ENCODE assay signal across 8 cellular contexts in genomic region chr17:79728169-79728907, GRCh38. TPM values are rescaled to one million over a fixed set of nuclear protein-coding genes. Genes with fewer than 3 reads are reported as not detected.
DNase-seq lines count a peak whose midpoint lies in the region; ATAC-seq, FAIRE-seq and TF ChIP-seq lines count a peak whose summit lies in the region.

No MANE protein-coding gene starts in this region.

- H3K4me3 ChIP-seq in fibroblast of the aortic adventitia (ENCODE audit: low read depth, low read length) = peak overlapping the region; percentile 48

- H3K27me3 Mint-ChIP-seq in activated T-helper 2 cell treated with anti-CD3 and anti-CD28 coated beads, Interferon-gamma antibody, Interleukin-2, Interleukin-4, amounts not matched to agents 10 μg/mL and 5 μg/mL and 100 μg/mL, durations not matched to agents 14 hours and 24 hours and 36 hours (ENCODE audit: low read depth) = no peaks in the 10 kb centered on the region
- no peaks in the 10 kb centered on the region for H3K27me3 Mint-ChIP-seq in neural crest cell (ENCODE audit: low read depth)

- H3K4me1 Mint-ChIP-seq in activated T-helper 2 cell treated with anti-CD3 and anti-CD28 coated beads, Interferon-gamma antibody, Interleukin-2, Interleukin-4, amounts not matched to agents 10 μg/mL and 5 μg/mL and 100 μg/mL, durations not matched to agents 14 hours and 24 hours and 36 hours (ENCODE audit: low read depth) = peaks cover 8% of the 10 kb centered on the region
- H3K4me1 Mint-ChIP-seq in neural crest cell = peaks cover 32% of the 10 kb centered on the region

- no peaks in the 10 kb centered on the region for H3K36me3 Mint-ChIP-seq in activated T-helper 2 cell treated with anti-CD3 and anti-CD28 coated beads, Interferon-gamma antibody, Interleukin-2, Interleukin-4, amounts not matched to agents 10 μg/mL and 5 μg/mL and 100 μg/mL, durations not matched to agents 14 hours and 24 hours and 36 hours (ENCODE audit: low read depth)
- H3K36me3 Mint-ChIP-seq in neural crest cell (ENCODE audit: low read depth) = no peaks in the 10 kb centered on the region

- peak; percentile 84 for FAIRE-seq in G401.6 (lab: Jason Lieb, UNC)

- TF ChIP-seq CTCF in fibroblast of the aortic adventitia (IDR thresholded peaks at IDR 0.05; ENCODE audit: insufficient read depth, low read length) (no peak), neural crest cell (conservative IDR thresholded peaks at IDR 0.05) (no peak)

- peak overlapping the region; percentile 47 for H3K4me3 Mint-ChIP-seq in activated T-helper 2 cell treated with anti-CD3 and anti-CD28 coated beads, Interferon-gamma antibody, Interleukin-2, Interleukin-4, amounts not matched to agents 10 μg/mL and 5 μg/mL and 100 μg/mL, durations not matched to agents 14 hours and 24 hours and 36 hours (ENCODE audit: low read depth)
- H3K4me3 Mint-ChIP-seq in neural crest cell = peak overlapping the region; percentile 57

- intact Hi-C loops in activated T-helper 2 cell treated with anti-CD3 and anti-CD28 coated beads, Interferon-gamma antibody, Interleukin-2, Interleukin-4, amounts not matched to agents 10 μg/mL and 5 μg/mL and 100 μg/mL, durations not matched to agents 14 hours and 24 hours and 36 hours (cut with micrococcal nuclease) = no loop called here

- peak overlapping the region; percentile 72 for H3K27ac Mint-ChIP-seq in activated T-helper 2 cell treated with anti-CD3 and anti-CD28 coated beads, Interferon-gamma antibody, Interleukin-2, Interleukin-4, amounts not matched to agents 10 μg/mL and 5 μg/mL and 100 μg/mL, durations not matched to agents 14 hours and 24 hours and 36 hours
- H3K27ac Mint-ChIP-seq in neural crest cell (ENCODE audit: unreplicated experiment) = peak overlapping the region; percentile 97

- ATAC-seq in stimulated activated naive CD8-positive, alpha-beta T cell treated with anti-CD3 and anti-CD28 coated beads, Interleukin-15, Interleukin-2, amounts not matched to agents 100 U/mL and 50 U/mL, for 24 hours = peak; percentile 70
- no peak for ATAC-seq in GM19397 (IDR thresholded peaks at IDR 0.05; ENCODE audit: unreplicated experiment)

- no peaks in the 10 kb centered on the region for H3K9me3 Mint-ChIP-seq in activated T-helper 2 cell treated with anti-CD3 and anti-CD28 coated beads, Interferon-gamma antibody, Interleukin-2, Interleukin-4, amounts not matched to agents 10 μg/mL and 5 μg/mL and 100 μg/mL, durations not matched to agents 14 hours and 24 hours and 36 hours
- no peaks in the 10 kb centered on the region for H3K9me3 Mint-ChIP-seq in neural crest cell

- DNase-seq in KG1 (lab: John Stamatoyannopoulos, UW) (peak; percentile 37), RPMI7951 (ENCODE audit: low read depth) (peak; percentile 85), fibroblast of the aortic adventitia (ENCODE audit: low read depth) (peak; percentile 96), neural crest cell (ENCODE audit: low read depth, low spot score) (peak; percentile 78)
- peak; percentile 80 for DNase-seq in activated T-helper 2 cell treated with anti-CD3 and anti-CD28 coated beads, Interferon-gamma antibody, Interleukin-2, Interleukin-4, amounts not matched to agents 10 μg/mL and 5 μg/mL and 100 μg/mL, durations not matched to agents 14 hours and 24 hours and 36 hours (ENCODE audit: low spot score)
- peak; percentile 80 for DNase-seq in stimulated activated naive CD8-positive, alpha-beta T cell treated with anti-CD3 and anti-CD28 coated beads, Interleukin-15, Interleukin-2, amounts not matched to agents 100 U/mL and 50 U/mL, for 24 hours

RNA-seq across cellular contexts. Expression of gene ENPP7, which starts 2.4 kb away (rescaled TPM):
- not detected in 2 replicates for total RNA-seq in RPMI7951 (2014; rRNA removed; shearing (Covaris generic))
- total RNA-seq in activated T-helper 2 cell treated with anti-CD3 and anti-CD28 coated beads, Interferon-gamma antibody, Interleukin-2, Interleukin-4, amounts not matched to agents 10 μg/mL and 5 μg/mL and 100 μg/mL, durations not matched to agents 14 hours and 24 hours and 36 hours = not detected in 2 replicates
- not detected in 2 replicates for total RNA-seq in fibroblast of the aortic adventitia (ENCODE audit: low replicate concordance)
- total RNA-seq in neural crest cell = not detected in 2 replicates

RNA-seq across cellular contexts. Expression of gene CBX2, which starts 49.6 kb away (rescaled TPM):
- total RNA-seq in RPMI7951 (2014; rRNA removed; shearing (Covaris generic)) = 5.0 and 6.1 TPM in 2 replicates
- total RNA-seq in activated T-helper 2 cell treated with anti-CD3 and anti-CD28 coated beads, Interferon-gamma antibody, Interleukin-2, Interleukin-4, amounts not matched to agents 10 μg/mL and 5 μg/mL and 100 μg/mL, durations not matched to agents 14 hours and 24 hours and 36 hours = 9.7 and 11.2 TPM in 2 replicates
- total RNA-seq in fibroblast of the aortic adventitia (ENCODE audit: low replicate concordance) (0.57 and 0.63 TPM in 2 replicates), neural crest cell (95.4 and 101 TPM in 2 replicates)

Comparison
In these comparisons a context has a peak if more than half of its experiments do, and no peak if none do; other contexts are left out.
1. DNase-seq: peak in every context shown above with its lines; median percentile 96 in fibroblast of the aortic adventitia; 85 in RPMI7951; 80 in activated T-helper 2 cell treated with anti-CD3 and anti-CD28 coated beads, Interferon-gamma antibody, Interleukin-2, Interleukin-4, amounts not matched to agents 10 μg/mL and 5 μg/mL and 100 μg/mL, durations not matched to agents 14 hours and 24 hours and 36 hours; 80 in stimulated activated naive CD8-positive, alpha-beta T cell treated with anti-CD3 and anti-CD28 coated beads, Interleukin-15, Interleukin-2, amounts not matched to agents 100 U/mL and 50 U/mL, for 24 hours; 78 in neural crest cell; 37 in KG1.